Comparison of ENCODE assay signal across 16 cellular contexts in the genomic region with DNA sequence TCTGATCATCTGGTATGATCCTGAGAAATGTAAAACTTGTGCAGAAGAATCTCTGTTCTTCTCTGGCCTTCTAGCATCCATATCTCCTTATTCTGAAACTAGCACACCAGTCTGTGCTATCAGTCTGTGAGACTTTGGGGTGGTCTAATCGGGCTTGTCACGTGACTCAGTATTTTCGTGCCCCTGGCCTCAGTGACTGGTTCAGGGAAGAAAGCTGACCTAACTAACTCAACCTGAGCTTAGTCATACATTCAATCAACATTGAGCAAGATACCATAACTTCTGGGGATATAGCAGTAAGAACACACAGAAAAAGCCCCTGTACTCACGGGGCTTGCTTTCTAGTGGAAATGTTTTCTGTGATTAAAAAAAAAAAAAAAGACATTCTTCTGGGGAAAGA.
"Had no signal": no experiment of that assay in that cellular context is flagged by ENCODE, and none has a peak within 500 bp of the region (broad histone marks: within the 10 kb centered on the region; RNA-seq: fewer than 3 reads in every experiment).

No MANE protein-coding gene starts in this region.

- DNase-seq: activated CD4-positive, alpha-beta T cell treated with anti-CD3 and anti-CD28 coated beads, Interleukin-2, amount 50 U/mL, for 4 hours; activated effector memory CD4-positive, alpha-beta T cell treated with anti-CD3 and anti-CD28 coated beads, Interleukin-2, amount 50 U/mL, for 16 hours; activated T-cell treated with anti-CD3 and anti-CD28 coated beads, Interleukin-2, amount 50 U/mL, for 4 hours; anterior cingulate cortex; caudate nucleus; cortex of kidney; effector memory CD4-positive, alpha-beta T cell; hypothalamus; midbrain; retina; small intestine; thyroid gland; uterus had no signal

- H3K36me3 Mint-ChIP-seq: activated naive CD4-positive, alpha-beta T cell treated with anti-CD3 and anti-CD28 coated beads, Interleukin-2, amount 50 U/mL, for 72 hours had no signal

- FAIRE-seq: small intestine had no signal

- ATAC-seq: activated CD4-positive, CD25-positive, alpha-beta regulatory T cell treated with anti-CD3 and anti-CD28 coated beads, Interleukin-2, amount 50 U/mL, for 24 hours; activated naive CD4-positive, alpha-beta T cell treated with anti-CD3 and anti-CD28 coated beads, Interleukin-2, amount 50 U/mL, for 72 hours; activated T-cell treated with anti-CD3 and anti-CD28 coated beads, Interleukin-2, amount 50 U/mL, for 4 hours had no signal

- H3K4me3 Mint-ChIP-seq: activated T-cell treated with anti-CD3 and anti-CD28 coated beads, Interleukin-2, amount 50 U/mL, for 4 hours; T-helper 2 cell treated with Interferon-gamma antibody and Interleukin-4, amounts not matched to agents 5 μg/mL and 100 μg/mL, for 36 hours had no signal

- H3K4me3 ChIP-seq: thyroid gland, uterus had no signal

- H3K27ac Mint-ChIP-seq: activated naive CD4-positive, alpha-beta T cell treated with anti-CD3 and anti-CD28 coated beads, Interleukin-2, amount 50 U/mL, for 72 hours; T-helper 2 cell treated with Interferon-gamma antibody and Interleukin-4, amounts not matched to agents 5 μg/mL and 100 μg/mL, for 36 hours had no signal
